Comparison of ENCODE assay signal across 1 cellular context in the genomic region with DNA sequence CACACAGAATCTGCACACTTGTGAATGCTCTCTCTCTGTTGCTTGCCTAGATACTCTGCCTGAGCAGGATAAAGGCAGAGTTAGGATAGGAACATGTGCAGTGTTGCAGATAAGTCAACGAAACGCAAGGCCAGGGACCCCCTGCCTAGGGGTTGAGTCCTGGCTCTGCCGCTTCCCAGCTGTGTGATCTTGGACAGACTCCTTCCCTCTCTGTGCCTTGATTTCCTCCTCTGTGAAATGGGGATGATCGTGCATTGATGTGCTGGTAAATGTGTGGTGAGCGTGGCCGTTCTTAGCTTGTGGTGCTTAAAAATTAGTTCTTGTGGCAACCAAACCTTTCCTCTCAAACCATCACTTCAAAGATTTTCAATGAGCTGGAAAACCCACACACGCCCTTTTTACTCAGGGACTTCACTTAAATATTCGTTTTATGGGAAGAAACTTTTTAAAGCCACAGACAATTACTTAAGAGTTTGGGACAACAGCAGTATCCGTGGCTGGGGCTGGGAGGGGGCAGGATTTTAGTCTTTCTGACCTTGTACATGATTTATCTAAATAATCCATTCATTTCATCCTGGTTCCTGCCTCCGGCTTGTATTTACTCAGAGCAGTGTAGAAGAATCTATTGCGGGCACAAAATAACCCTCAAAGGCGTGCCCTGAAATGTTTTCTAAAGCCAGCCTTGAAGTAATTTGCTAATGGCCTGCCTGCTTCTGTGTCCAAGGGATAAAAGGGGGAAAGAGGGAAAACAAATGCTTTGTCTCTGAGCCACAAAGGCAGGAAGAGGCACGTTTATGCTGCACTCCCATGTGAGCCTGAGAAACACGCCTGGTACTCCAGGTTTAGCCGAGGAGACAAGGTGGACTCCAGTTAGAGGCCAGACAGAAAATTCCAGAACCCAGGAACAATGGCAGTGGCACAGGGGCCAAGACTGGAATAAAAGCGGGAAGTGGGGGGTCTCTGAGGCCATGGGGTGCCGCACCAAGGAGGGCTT.
TF ChIP-seq lines count a peak whose summit lies in the region.

No MANE protein-coding gene starts in this region.

TF ChIP-seq in WTC11, 78 proteins besides CTCF, POLR2A, EP300 and RAD21 (continued from another document):
- TF ChIP-seq ZBTB21 (CRISPR knock-in tag; IDR thresholded peaks at IDR 0.05; ENCODE audit: borderline replicate concordance) (no peak), HMGA2 (CRISPR knock-in tag; IDR thresholded peaks at IDR 0.05) (no peak), ZNF396 (CRISPR knock-in tag; IDR thresholded peaks at IDR 0.05; ENCODE audit: borderline replicate concordance) (no peak), FOXK1 (CRISPR knock-in tag; IDR thresholded peaks at IDR 0.05) (no peak), SOX15 (CRISPR knock-in tag; IDR thresholded peaks at IDR 0.05) (no peak), ZNF317 (CRISPR knock-in tag; IDR thresholded peaks at IDR 0.05; ENCODE audit: borderline replicate concordance, low read depth) (no peak)
